ENCODE assay signal across 8 cellular contexts in the genomic region with DNA sequence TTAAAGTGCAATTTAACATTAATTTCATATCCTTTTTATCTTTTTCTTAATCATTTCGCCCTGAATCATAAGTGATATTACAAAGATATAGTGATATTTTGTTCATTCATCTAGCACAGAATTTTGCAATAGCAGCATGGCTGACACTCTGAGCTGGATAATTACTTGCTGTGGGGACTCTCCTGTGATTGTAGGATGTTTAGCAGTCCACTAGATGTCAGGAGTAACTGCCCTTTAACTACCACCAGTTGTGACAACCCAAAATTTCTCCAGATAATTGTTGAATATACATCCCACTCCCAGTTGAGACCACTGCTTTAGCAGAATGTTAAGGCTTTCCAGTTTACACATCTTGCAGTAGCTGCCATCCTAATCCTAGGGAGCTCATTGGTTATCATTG.
DNase-seq lines count a peak whose midpoint lies in the region; ATAC-seq, FAIRE-seq and TF ChIP-seq lines count a peak whose summit lies in the region.

No MANE protein-coding gene starts in this region.

- BruUV-seq in Panc1 (replicated peaks; lab: Mats Ljungman, UMichigan) = no TSS peak

- H3K27ac ChIP-seq in DND-41 (ENCODE audit: low read length) (no peak overlapping the region), Panc1 (ENCODE audit: low read length) (no peak overlapping the region), osteoblast (ENCODE audit: low read depth, low read length) (no peak overlapping the region)

- H3K4me1 ChIP-seq in DND-41 (ENCODE audit: insufficient read depth, low read length) (no peaks in the 10 kb centered on the region), Panc1 (ENCODE audit: control insufficient read depth, insufficient read depth, low read length) (no peaks in the 10 kb centered on the region), osteoblast (ENCODE audit: insufficient read depth, low read length) (peaks cover 7% of the 10 kb centered on the region)

- POLR2A ChIA-PET in Panc1 (lab: Charles Lee) = interaction anchor here (0.6 kb wide), 1 partner anchor 197 kb away, joined by 5 read pairs; a partner anchor contains a TSS

- H2AFZ ChIP-seq in DND-41 (ENCODE audit: low read depth, low read length) (no peak overlapping the region), osteoblast (ENCODE audit: low read length) (no peak overlapping the region)

- H3K9me3 ChIP-seq in DND-41 (ENCODE audit: insufficient read depth, low read length, severe bottlenecking) (peaks cover 3% of the 10 kb centered on the region), Panc1 (ENCODE audit: control insufficient read depth, insufficient read depth, low read depth, low read length) (peaks cover 10% of the 10 kb centered on the region; the same call in 1 of the 2 replicates), osteoblast (ENCODE audit: low read depth, low read length) (no peaks in the 10 kb centered on the region)

- H3K27me3 ChIP-seq in DND-41 (ENCODE audit: insufficient read depth, low read length, poor library complexity) (no peaks in the 10 kb centered on the region), Panc1 (ENCODE audit: control insufficient read depth, insufficient read depth, low read length) (no peaks in the 10 kb centered on the region), osteoblast (ENCODE audit: insufficient read depth, low read length) (no peaks in the 10 kb centered on the region)

- peak; percentile 60 for FAIRE-seq in H54 (lab: Jason Lieb, UNC)
- FAIRE-seq in frontal cortex (lab: Jason Lieb, UNC) = no peak

- in situ Hi-C loops in Panc1 (cut with HindIII; ENCODE audit: low pct_unique_long_range_greater_than_20kb, low sequenced_read_pairs) = no loop called here

- H4K20me1 ChIP-seq in DND-41 (ENCODE audit: insufficient read depth, low read length) = no peaks in the 10 kb centered on the region
- no peaks in the 10 kb centered on the region for H4K20me1 ChIP-seq in osteoblast (ENCODE audit: insufficient read depth, low read length)

- H3K36me3 ChIP-seq in DND-41 (ENCODE audit: insufficient read depth, low read length) (no peaks in the 10 kb centered on the region), Panc1 (ENCODE audit: control insufficient read depth, insufficient read depth, low read length) (no peaks in the 10 kb centered on the region), osteoblast (ENCODE audit: insufficient read depth, low read length) (no peaks in the 10 kb centered on the region)

- CTCF ChIA-PET in Panc1 (lab: Charles Lee) = interaction anchor here (0.6 to 1.3 kb wide), 4 partner anchors 288 to 407 kb away, joined by 3 to 6 read pairs (median 6); no protein-coding TSS in a partner anchor

- TF ChIP-seq POLR2A in H54 (IDR thresholded peaks at IDR 0.05; ENCODE audit: low read depth, low read length) = no peak
- no peak for TF ChIP-seq POLR2A in erythroblast (IDR thresholded peaks at IDR 0.05; ENCODE audit: low read length)

- no peak overlapping the region for H3K4me2 ChIP-seq in DND-41 (ENCODE audit: insufficient read depth, low read length)
- no peak overlapping the region for H3K4me2 ChIP-seq in osteoblast (ENCODE audit: insufficient read depth, low read length)

- peak; percentile 89 for ATAC-seq in DND-41 (ENCODE audit: insufficient read depth, low read depth)
- ATAC-seq in Panc1 = peak; percentile 83

- H3K79me2 ChIP-seq in DND-41 (ENCODE audit: insufficient read depth, low read length) (no peaks in the 10 kb centered on the region), osteoblast (ENCODE audit: insufficient read depth, low read length) (peaks cover 5% of the 10 kb centered on the region)

- H3K4me3 ChIP-seq in DND-41 (ENCODE audit: low read depth in 1 of 2, low read length in 2 of 2) (no peak overlapping the region), Panc1 (ENCODE audit: low read depth in 2 of 2, low read length in 2 of 2) (no peak overlapping the region), osteoblast (ENCODE audit: insufficient read depth, low read length) (no peak overlapping the region)

- intact Hi-C loops in Panc1 (cut with micrococcal nuclease; ENCODE audit: unreplicated experiment) = loop anchor here (5.0 kb wide), 1 partner anchor 370 kb away; no protein-coding TSS in a partner anchor

- no peak for DNase-seq in DND-41
- peak; percentile 5 for DNase-seq in H54 (ENCODE audit: insufficient read length, low spot score)
- DNase-seq in Panc1 (ENCODE audit: low read depth, low spot score) = no peak
- peak; percentile 63 to 70 for DNase-seq in erythroblast (lab: John Stamatoyannopoulos, UW)
- peak; percentile 66 for DNase-seq in osteoblast (ENCODE audit: insufficient read length, low spot score, missing footprints)
- DNase-seq in frontal cortex (ENCODE audit: low spot score in 2 of 2) = no peak
- DNase-seq in effector CD4-positive, alpha-beta T cell = no peak
- DNase-seq in activated CD4-positive, alpha-beta T cell treated with anti-CD3 and anti-CD28 coated beads, Interleukin-2, amount 50 U/mL, for 4 hours = no peak

- TF ChIP-seq CTCF in DND-41 (IDR thresholded peaks at IDR 0.05; ENCODE audit: borderline replicate concordance, extremely low read depth, low read length, poor library complexity, severe bottlenecking) (peak; percentile 64), Panc1 (IDR thresholded peaks at IDR 0.05) (peak; percentile 71), osteoblast (IDR thresholded peaks at IDR 0.05; ENCODE audit: extremely low read depth, low read depth, low read length) (peak; percentile 72)

- no peak overlapping the region for H3K9ac ChIP-seq in DND-41 (ENCODE audit: low read depth, low read length)

Comparison
In these comparisons a context has a peak if more than half of its experiments do, and no peak if none do; other contexts are left out.
1. DNase-seq: peak in H54 (single experiment), erythroblast (2 of 2) and osteoblast (single experiment); none in DND-41 (single experiment), Panc1 (single experiment), frontal cortex (0 of 2), effector CD4-positive, alpha-beta T cell (single experiment) and activated CD4-positive, alpha-beta T cell treated with anti-CD3 and anti-CD28 coated beads, Interleukin-2, amount 50 U/mL, for 4 hours (0 of 2).
2. Peak in every context shown above with its lines, with median percentiles within 50 percentile points of each other: CTCF ChIP-seq.